18 cellular contexts compared by ENCODE assay signal in genomic region chr12:24510581-24511125, GRCh38.
DNase-seq lines count a peak whose midpoint lies in the region; ATAC-seq and TF ChIP-seq lines count a peak whose summit lies in the region.
"Had no signal": no experiment of that assay in that cellular context is flagged by ENCODE, and none has a peak within 500 bp of the region (broad histone marks: within the 10 kb centered on the region; RNA-seq: fewer than 3 reads in every experiment).

No MANE protein-coding gene starts in this region.

- no peak for TF ChIP-seq CTCF in fibroblast of villous mesenchyme (IDR thresholded peaks at IDR 0.05; ENCODE audit: insufficient read depth, low read depth, low read length)

- H3K9ac ChIP-seq in trophoblast cell (ENCODE audit: low read length), result no peak overlapping the region
- H3K9ac ChIP-seq: GM23248 had no signal

- no peak overlapping the region for H3K14ac ChIP-seq in trophoblast cell (ENCODE audit: low read length)

- no peak overlapping the region for H3K18ac ChIP-seq in trophoblast cell (ENCODE audit: low read length)

- no peak overlapping the region for H2AFZ ChIP-seq in trophoblast cell (ENCODE audit: insufficient read depth, low read length, poor library complexity)
- H2AFZ ChIP-seq: GM23248 had no signal

- no peak overlapping the region for H3K23ac ChIP-seq in trophoblast cell (ENCODE audit: low read length)

- H3K36me3 ChIP-seq in trophoblast cell (ENCODE audit: control insufficient read depth in 1 of 2, insufficient read depth in 2 of 2, low read length in 2 of 2), result no peaks in the 10 kb centered on the region

- WGBS in trophoblast cell (ENCODE audit: extremely low coverage, insufficient coverage, insufficient read length), result no CpG with 5 or more reads among the region's 5 CpGs

- H4K12ac ChIP-seq in trophoblast cell (ENCODE audit: low read depth, low read length), result no peak overlapping the region

- no peak overlapping the region for H2BK12ac ChIP-seq in trophoblast cell (ENCODE audit: low read length)

- H2BK5ac ChIP-seq in trophoblast cell (ENCODE audit: low read depth, low read length, poor library complexity), result no peak overlapping the region

- H4K8ac ChIP-seq in trophoblast cell (ENCODE audit: low read depth, low read length), result no peak overlapping the region

- no peak overlapping the region for H2BK120ac ChIP-seq in trophoblast cell (ENCODE audit: insufficient read depth, low read length, poor library complexity)

- H3K79me2 ChIP-seq in trophoblast cell (ENCODE audit: control insufficient read depth, insufficient read depth, low read length, poor library complexity), result no peaks in the 10 kb centered on the region

- no peaks in the 10 kb centered on the region for H3K27me3 ChIP-seq in trophoblast cell (ENCODE audit: insufficient read depth, low read length)

- H3K4ac ChIP-seq in trophoblast cell (ENCODE audit: low read depth, low read length), result no peak overlapping the region

- no peaks in the 10 kb centered on the region for H3K79me1 ChIP-seq in trophoblast cell (ENCODE audit: low read length)

- no peak overlapping the region for H3K27ac ChIP-seq in trophoblast cell (ENCODE audit: low read depth, low read length)
- H3K27ac ChIP-seq: GM23248 had no signal

- DNase-seq in RPMI7951 (ENCODE audit: low read depth) (peak; percentile 2), fibroblast of villous mesenchyme (ENCODE audit: low read depth) (peak; percentile 19), left kidney (ENCODE audit: low read depth, low spot score) (peak; percentile 45), trophoblast cell (peak; percentile 86 to 96)
- DNase-seq in stimulated activated CD4-positive, alpha-beta T cell treated with anti-CD3 and anti-CD28 coated beads, Interleukin-4, amount 100 ng/mL, for 4 hours, result no peak
- DNase-seq: C1 segment of cervical spinal cord; Calu3; CD4-positive, alpha-beta memory T cell; COR-L47; DMS153; DND-41; GDM1; GM23248; H7; HCEC 1CT had no signal

- H3K4me3 ChIP-seq in fibroblast of villous mesenchyme (ENCODE audit: low read depth, low read length), result no peak overlapping the region
- H3K4me3 ChIP-seq in trophoblast cell (ENCODE audit: low read depth, low read length), result no peak overlapping the region
- H3K4me3 ChIP-seq: GM12878, GM23248 had no signal

- no peaks in the 10 kb centered on the region for H3K9me3 ChIP-seq in trophoblast cell (ENCODE audit: insufficient read depth, low read depth, low read length)

- H3K4me2 ChIP-seq in trophoblast cell (ENCODE audit: low read length), result no peak overlapping the region

- H2AK5ac ChIP-seq in trophoblast cell (ENCODE audit: low read length), result no peak overlapping the region

- ATAC-seq in HG02678 (IDR thresholded peaks at IDR 0.05; ENCODE audit: unreplicated experiment) (no peak), HG03520 (IDR thresholded peaks at IDR 0.05; ENCODE audit: unreplicated experiment) (no peak)
- ATAC-seq: GM12878 had no signal

- no peak overlapping the region for H4K91ac ChIP-seq in trophoblast cell (ENCODE audit: low read depth, low read length)

- H3K4me1 ChIP-seq in trophoblast cell (ENCODE audit: control insufficient read depth in 1 of 2, insufficient read depth in 2 of 2, low read length in 2 of 2), result no peaks in the 10 kb centered on the region

Comparison
In these comparisons a context has a peak if more than half of its experiments do, and no peak if none do; other contexts are left out.
1. DNase-seq: peak in RPMI7951 (single experiment), fibroblast of villous mesenchyme (single experiment), left kidney (single experiment) and trophoblast cell (2 of 2); none in stimulated activated CD4-positive, alpha-beta T cell treated with anti-CD3 and anti-CD28 coated beads, Interleukin-4, amount 100 ng/mL, for 4 hours (0 of 2).